ENCODE assay signal across 15 cellular contexts in the genomic region with DNA sequence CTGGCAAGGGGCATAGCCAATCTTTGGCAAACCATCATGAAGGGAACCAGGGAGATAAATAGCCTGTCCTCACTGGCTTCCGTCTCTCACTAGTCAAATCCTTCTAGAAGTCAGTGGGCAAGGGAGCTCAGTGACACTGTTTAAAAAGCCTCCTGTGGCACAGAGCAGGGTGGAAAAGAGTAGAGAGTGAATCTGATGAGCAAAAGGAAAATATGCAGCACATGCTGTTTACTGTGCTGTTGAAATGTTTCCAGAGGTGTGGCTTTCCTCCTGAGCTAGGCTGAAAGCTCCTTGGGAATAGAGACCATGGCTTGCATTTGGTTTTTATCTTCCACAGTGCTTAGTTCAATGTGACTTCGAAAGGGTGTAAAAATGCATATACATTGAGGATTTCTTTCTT.
"Had no signal": no experiment of that assay in that cellular context is flagged by ENCODE, and none has a peak within 500 bp of the region (broad histone marks: within the 10 kb centered on the region; RNA-seq: fewer than 3 reads in every experiment).

No MANE protein-coding gene starts in this region.

- H3K27me3 Mint-ChIP-seq: activated CD4-positive, alpha-beta memory T cell treated with anti-CD3 and anti-CD28 coated beads for 36 hours; activated T-cell treated with anti-CD3 and anti-CD28 coated beads, Interleukin-2, amount 50 U/mL, for 24 hours; type B pancreatic cell had no signal

- H3K4me3 Mint-ChIP-seq: activated CD4-positive, alpha-beta memory T cell treated with anti-CD3 and anti-CD28 coated beads for 36 hours; activated naive CD4-positive, alpha-beta T cell treated with anti-CD3 and anti-CD28 coated beads, Interleukin-2, amount 10 ng/mL, durations not matched to agents 7 days and 5 days; activated T-cell treated with anti-CD3 and anti-CD28 coated beads, Interleukin-2, amount 50 U/mL, for 24 hours; nephron; type B pancreatic cell had no signal

- DNase-seq: activated CD4-positive, alpha-beta memory T cell treated with anti-CD3 and anti-CD28 coated beads for 36 hours; activated naive CD4-positive, alpha-beta T cell treated with anti-CD3 and anti-CD28 coated beads, Interleukin-2, amount 10 ng/mL, durations not matched to agents 7 days and 5 days; activated T-cell treated with anti-CD3 and anti-CD28 coated beads, Interleukin-2, amount 50 U/mL, for 24 hours; amygdala; caudate nucleus; colonic mucosa; kidney; midbrain; nucleus accumbens; stimulated activated CD4-positive, alpha-beta T cell treated with anti-CD3 and anti-CD28 coated beads, Interleukin-1b, Interleukin-23, amount 100 ng/mL, for 48 hours; stimulated activated naive CD4-positive, alpha-beta T cell treated with Interleukin-2 at 50 U/mL for 16 hours; WERI-Rb-1 had no signal

- H3K4me1 Mint-ChIP-seq: activated naive CD4-positive, alpha-beta T cell treated with anti-CD3 and anti-CD28 coated beads, Interleukin-2, amount 10 ng/mL, durations not matched to agents 7 days and 5 days; nephron had no signal

- H3K4me3 ChIP-seq: colonic mucosa, left lung had no signal

- H3K36me3 Mint-ChIP-seq: activated CD4-positive, alpha-beta memory T cell treated with anti-CD3 and anti-CD28 coated beads for 36 hours; type B pancreatic cell had no signal

- H3K27ac Mint-ChIP-seq: activated CD4-positive, alpha-beta memory T cell treated with anti-CD3 and anti-CD28 coated beads for 36 hours; activated naive CD4-positive, alpha-beta T cell treated with anti-CD3 and anti-CD28 coated beads, Interleukin-2, amount 10 ng/mL, durations not matched to agents 7 days and 5 days; activated T-cell treated with anti-CD3 and anti-CD28 coated beads, Interleukin-2, amount 50 U/mL, for 24 hours; nephron; type B pancreatic cell had no signal

- H3K27ac ChIP-seq: colonic mucosa, left lung, WERI-Rb-1 had no signal

- ATAC-seq: left lung had no signal

- H3K9me3 Mint-ChIP-seq: activated CD4-positive, alpha-beta memory T cell treated with anti-CD3 and anti-CD28 coated beads for 36 hours; activated T-cell treated with anti-CD3 and anti-CD28 coated beads, Interleukin-2, amount 50 U/mL, for 24 hours; nephron; type B pancreatic cell had no signal

- H3K36me3 ChIP-seq: colonic mucosa, left lung, WERI-Rb-1 had no signal

- H3K27me3 ChIP-seq: colonic mucosa, left lung had no signal

- H3K4me1 ChIP-seq: colonic mucosa, left lung had no signal

- H3K9me3 ChIP-seq: colonic mucosa, left lung had no signal
